8 cellular contexts compared by ENCODE assay signal in the genomic region with DNA sequence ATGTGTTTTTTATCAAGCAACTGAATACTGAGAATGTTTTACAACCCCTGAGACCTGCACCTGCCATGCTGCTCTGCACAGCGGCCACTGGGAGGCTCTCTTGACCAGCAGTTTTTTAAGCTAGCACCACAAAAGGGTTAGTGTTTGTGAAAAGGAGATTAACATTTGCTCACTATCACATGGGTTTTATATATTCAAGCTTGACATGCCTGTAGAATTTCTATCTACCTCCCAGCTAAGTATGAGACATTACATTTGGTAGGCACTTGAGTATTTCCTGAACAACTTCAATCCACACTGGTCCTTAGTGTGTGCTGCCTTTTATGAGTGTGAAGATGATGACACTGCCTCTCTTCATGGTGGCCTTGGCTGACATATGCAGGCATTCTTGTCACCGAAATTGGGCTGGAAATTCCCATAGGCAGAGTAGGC.
DNase-seq lines count a peak whose midpoint lies in the region; ATAC-seq and TF ChIP-seq lines count a peak whose summit lies in the region.

No MANE protein-coding gene starts in this region.

- H3K4me1 ChIP-seq in adrenal gland (replicated peaks in 1 of 2) = no peaks in the 10 kb centered on the region

- WGBS in adrenal gland, 4 donors = 9 to 15% (median 12%) methylated on average over 2 of the region's 2 CpGs

- H3K36me3 ChIP-seq in adrenal gland (replicated peaks in 1 of 2) = no peaks in the 10 kb centered on the region

- H3K4me3 ChIP-seq in adrenal gland = no peak overlapping the region

- DNase-seq in EL = peak; percentile 16
- peak; percentile 37 to 56 for DNase-seq in Kasumi-1 (lab: John Stamatoyannopoulos, UW)
- peak; percentile 42 to 62 (median 52) for DNase-seq in adrenal gland
- DNase-seq in left lobe of liver (ENCODE audit: low spot score) = no peak
- no peak for DNase-seq in GF-D8 (lab: John Stamatoyannopoulos, UW)

- no peaks in the 10 kb centered on the region for H3K9me3 ChIP-seq in adrenal gland (replicated peaks in 1 of 3)

- TF ChIP-seq CTCF in adrenal gland (IDR thresholded peaks at IDR 0.05) = peak; percentile 50 to 81 (median 72)

- TF ChIP-seq POLR2A in adrenal gland (IDR thresholded peaks at IDR 0.05) = no peak

- intact Hi-C loops in adrenal gland (cut with DNase I) = loop anchor here (2.0 to 5.0 kb wide), 2 partner anchors 347 to 348 kb away; no protein-coding TSS in a partner anchor

- no peaks in the 10 kb centered on the region for H3K27me3 ChIP-seq in adrenal gland

- H3K27ac ChIP-seq in adrenal gland = no peak overlapping the region

- ATAC-seq in left lobe of liver = peak; percentile 72
- no peak for ATAC-seq in HG02642 (IDR thresholded peaks at IDR 0.05; ENCODE audit: poor library complexity, unreplicated experiment)
- no peak for ATAC-seq in HG02938 (IDR thresholded peaks at IDR 0.05; ENCODE audit: unreplicated experiment)
- no peak for ATAC-seq in GM21526 (IDR thresholded peaks at IDR 0.05; ENCODE audit: low FRiP score, unreplicated experiment)

Comparison
In these comparisons a context has a peak if more than half of its experiments do, and no peak if none do; other contexts are left out.
1. DNase-seq: peak in EL (single experiment), Kasumi-1 (2 of 2) and adrenal gland (7 of 7); none in left lobe of liver (single experiment) and GF-D8 (single experiment).